ENCODE assay signal across 18 cellular contexts in the genomic region with DNA sequence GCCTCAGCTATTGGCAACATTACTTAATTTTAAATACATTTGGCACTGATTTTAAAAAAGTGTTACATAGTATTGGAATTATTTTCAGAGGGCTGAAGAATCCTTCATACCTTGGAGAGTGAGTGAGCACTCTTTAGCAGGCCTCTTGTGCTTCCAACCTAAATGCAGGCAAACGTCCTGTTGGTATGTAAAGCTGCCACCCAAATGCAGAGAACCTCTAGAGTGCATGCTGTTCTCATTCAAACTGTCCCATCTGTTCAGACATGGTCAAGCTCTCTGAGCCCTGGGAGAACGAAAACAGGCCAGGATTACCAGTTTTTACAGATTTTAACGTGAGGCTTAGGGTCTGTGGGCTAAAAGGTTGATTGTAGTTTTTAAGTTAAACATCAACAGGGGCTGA.
"Had no signal": no experiment of that assay in that cellular context is flagged by ENCODE, and none has a peak within 500 bp of the region (broad histone marks: within the 10 kb centered on the region; RNA-seq: fewer than 3 reads in every experiment).

No MANE protein-coding gene starts in this region.

- H3K9ac ChIP-seq: parathyroid adenoma had no signal

- H3K79me2 ChIP-seq: parathyroid adenoma had no signal

- H3K36me3 ChIP-seq: gastrocnemius medialis, neutrophil, thoracic aorta had no signal

- H3K27ac Mint-ChIP-seq: activated naive CD8-positive, alpha-beta T cell; stimulated activated effector memory CD8-positive, alpha-beta T cell treated with anti-CD3 and anti-CD28 coated beads, Interleukin-12 subunit alpha, Interleukin-12 subunit beta, amount 100 ng/mL, for 72 hours; T-helper 2 cell treated with Interferon-gamma antibody and Interleukin-4, amounts not matched to agents 5 μg/mL and 100 μg/mL, for 36 hours had no signal

- H3K4me3 ChIP-seq: gastrocnemius medialis, thoracic aorta had no signal

- H3K36me3 Mint-ChIP-seq: activated naive CD8-positive, alpha-beta T cell; brain; stimulated activated effector memory CD8-positive, alpha-beta T cell treated with anti-CD3 and anti-CD28 coated beads, Interleukin-12 subunit alpha, Interleukin-12 subunit beta, amount 100 ng/mL, for 72 hours had no signal

- DNase-seq: activated CD4-positive, alpha-beta T cell treated with anti-CD3 and anti-CD28 coated beads, Interleukin-2, amount 50 U/mL, for 1 hour; activated CD8-positive, alpha-beta memory T cell treated with anti-CD3 and anti-CD28 coated beads for 24 hours; activated gamma-delta T cell treated with Interleukin-2 at 50 U/mL for 16 hours; amniotic stem cell; central memory CD4-positive, alpha-beta T cell; cortex of kidney; effector memory CD4-positive, alpha-beta T cell; gastrocnemius medialis; kidney glomerular epithelial cell; stimulated activated CD4-positive, alpha-beta T cell treated with anti-CD3 and anti-CD28 coated beads, Interleukin-2, amount 100 ng/mL, for 24 hours had no signal

- ATAC-seq: gastrocnemius medialis; stimulated activated effector memory CD8-positive, alpha-beta T cell treated with anti-CD3 and anti-CD28 coated beads, Interleukin-12 subunit alpha, Interleukin-12 subunit beta, amount 100 ng/mL, for 72 hours had no signal

- H3K27me3 ChIP-seq: gastrocnemius medialis, neutrophil had no signal

- H3K27me3 Mint-ChIP-seq: activated naive CD8-positive, alpha-beta T cell had no signal

- H3K27ac ChIP-seq: epithelial cell of prostate, gastrocnemius medialis, neutrophil, parathyroid adenoma, thoracic aorta had no signal

- H3K4me3 Mint-ChIP-seq: activated naive CD8-positive, alpha-beta T cell; stimulated activated effector memory CD8-positive, alpha-beta T cell treated with anti-CD3 and anti-CD28 coated beads, Interleukin-12 subunit alpha, Interleukin-12 subunit beta, amount 100 ng/mL, for 72 hours; T-helper 2 cell treated with Interferon-gamma antibody and Interleukin-4, amounts not matched to agents 5 μg/mL and 100 μg/mL, for 36 hours had no signal

- H3K9me3 ChIP-seq: gastrocnemius medialis, neutrophil, thoracic aorta had no signal

- H3K9me3 Mint-ChIP-seq: brain had no signal

- H3K4me1 Mint-ChIP-seq: stimulated activated effector memory CD8-positive, alpha-beta T cell treated with anti-CD3 and anti-CD28 coated beads, Interleukin-12 subunit alpha, Interleukin-12 subunit beta, amount 100 ng/mL, for 72 hours had no signal
